10 cellular contexts compared by ENCODE assay signal in genomic region chr5:77629553-77630245, GRCh38. TPM values are rescaled to one million over a fixed set of nuclear protein-coding genes. Genes with fewer than 3 reads are reported as not detected.
A peak's percentile ranks its signal among the peaks of the same experiment; 100 is the strongest.
DNase-seq lines count a peak whose midpoint lies in the region; ATAC-seq and TF ChIP-seq lines count a peak whose summit lies in the region.
"Had no signal": no experiment of that assay in that cellular context is flagged by ENCODE, and none has a peak within 500 bp of the region (broad histone marks: within the 10 kb centered on the region; RNA-seq: fewer than 3 reads in every experiment).

No MANE protein-coding gene starts in this region.

- peak overlapping the region; percentile 97 for H2AFZ ChIP-seq in KMS-11 (ENCODE audit: low read depth)

- ATAC-seq in HG03432 (IDR thresholded peaks at IDR 0.05; ENCODE audit: unreplicated experiment) = no peak

- H3K27me3 ChIP-seq in KMS-11 (ENCODE audit: insufficient read depth, low read depth) (no peaks in the 10 kb centered on the region), ascending aorta (peaks cover 50% of the 10 kb centered on the region)

- H3K4me2 ChIP-seq in KMS-11 = peak overlapping the region; percentile 50

- H3K4me1 ChIP-seq in KMS-11 (ENCODE audit: low read depth, poor library complexity, severe bottlenecking) = peaks cover 16% of the 10 kb centered on the region
- peaks cover 0 to 10% of the 10 kb centered on the region in 2 donors for H3K4me1 ChIP-seq in ascending aorta

- H3K4me3 ChIP-seq in KMS-11 (IDR thresholded peaks at IDR 0.05; ENCODE audit: insufficient read depth, low read depth, low read length) = no peak overlapping the region
- H3K4me3 ChIP-seq in ascending aorta = peak overlapping the region; percentile 53 to 60

- H3K27ac ChIP-seq in KMS-11 (peak overlapping the region; percentile 90), ascending aorta (no peak overlapping the region)

- H3K79me2 ChIP-seq in KMS-11 (ENCODE audit: insufficient read depth, low read depth) = no peaks in the 10 kb centered on the region

- TF ChIP-seq CTCF in KMS-11 (conservative IDR thresholded peaks at IDR 0.05; ENCODE audit: low read depth, low read length) (no peak), ascending aorta (IDR thresholded peaks at IDR 0.05) (no peak), osteocyte (IDR thresholded peaks at IDR 0.05) (no peak)

- no peaks in the 10 kb centered on the region for H4K20me1 ChIP-seq in KMS-11 (ENCODE audit: insufficient read depth)

- peak overlapping the region; percentile 85 for H3K9ac ChIP-seq in KMS-11

- H3K27ac Mint-ChIP-seq in osteocyte (ENCODE audit: unreplicated experiment) = no peak overlapping the region

- H3K4me1 Mint-ChIP-seq in osteocyte (ENCODE audit: unreplicated experiment) = peaks cover 23% of the 10 kb centered on the region

- intact Hi-C loops in ascending aorta (cut with DNase I) = no loop called here

- H3K9me3 ChIP-seq in ascending aorta = no peaks in the 10 kb centered on the region

- DNase-seq in ELF-1 (ENCODE audit: low read depth, low spot score) (peak; percentile 47), ascending aorta (ENCODE audit: low spot score in 2 of 2) (no peak), osteocyte (ENCODE audit: extremely low spot score, unreplicated experiment) (no peak), activated gamma-delta T cell (lab: John Stamatoyannopoulos, UW) (no peak), NCI-H1417 treated with DMSO at 0.1 percent for 48 hours (lab: John Stamatoyannopoulos, UW) (no peak), GOT3 (lab: John Stamatoyannopoulos, UW) (no peak)

- peaks cover 82% of the 10 kb centered on the region for H3K27me3 Mint-ChIP-seq in osteocyte (ENCODE audit: unreplicated experiment)

- peak overlapping the region; percentile 70 for H3K4me3 Mint-ChIP-seq in osteocyte (ENCODE audit: unreplicated experiment)

- no peaks in the 10 kb centered on the region for H3K36me3 ChIP-seq in KMS-11 (ENCODE audit: insufficient read depth)
- no peaks in the 10 kb centered on the region for H3K36me3 ChIP-seq in ascending aorta

- peaks cover 2% of the 10 kb centered on the region for H3K36me3 Mint-ChIP-seq in osteocyte (ENCODE audit: unreplicated experiment)

- peaks cover 7% of the 10 kb centered on the region for H3K9me3 Mint-ChIP-seq in osteocyte (ENCODE audit: unreplicated experiment)

RNA-seq across cellular contexts. Expression of gene OTP, which starts 8.8 kb away (rescaled TPM):
- total RNA-seq in ascending aorta (not detected), osteocyte (not detected in 2 replicates)
- total RNA-seq: lung microvascular endothelial cell, SK-MEL-5 had no signal
